8 cellular contexts compared by ENCODE assay signal in genomic region chr11:11849127-11849746, GRCh38. TPM values are rescaled to one million over a fixed set of nuclear protein-coding genes. Genes with fewer than 3 reads are reported as not detected.
DNase-seq lines count a peak whose midpoint lies in the region; ATAC-seq and TF ChIP-seq lines count a peak whose summit lies in the region.

No MANE protein-coding gene starts in this region.

- BruUV-seq in OCI-LY7 (replicated peaks; lab: Mats Ljungman, UMichigan): no TSS peak

- H3K4me2 ChIP-seq in OCI-LY7 (ENCODE audit: low read length): peak overlapping the region; percentile 27; the same call in 1 of the 2 replicates

- H2AFZ ChIP-seq in OCI-LY7 (ENCODE audit: low read length): no peak overlapping the region

- WGBS in aorta, 2 donors: 50 to 51% methylated on average over 3 of the region's 3 CpGs

- H3K27ac ChIP-seq in OCI-LY7 (ENCODE audit: low read depth, low read length, poor library complexity, severe bottlenecking) (no peak overlapping the region), aorta (ENCODE audit: low read depth in 1 of 2, low read length in 2 of 2) (peak overlapping the region in 1 of 2 donors; percentile 33)

- TF ChIP-seq CTCF in OCI-LY7 (conservative IDR thresholded peaks at IDR 0.05; ENCODE audit: low read length) (peak; percentile 92), fibroblast of villous mesenchyme (IDR thresholded peaks at IDR 0.05; ENCODE audit: insufficient read depth, low read depth, low read length) (peak; percentile 74)

- H3K27me3 ChIP-seq in aorta (ENCODE audit: control insufficient read depth in 1 of 2, insufficient read depth in 2 of 2, low read length in 1 of 2): no peaks in the 10 kb centered on the region

- ATAC-seq in GM19467 (IDR thresholded peaks at IDR 0.05; ENCODE audit: unreplicated experiment) (peak; percentile 60), HG03571 (IDR thresholded peaks at IDR 0.05; ENCODE audit: unreplicated experiment) (peak; percentile 72), aorta (ENCODE audit: low FRiP score) (peak; percentile 72)

- POLR2A ChIA-PET in OCI-LY7 (lab: Charles Lee): interaction anchor here (0.6 to 0.7 kb wide), 2 partner anchors 18 to 50 kb away, joined by 3 to 4 read pairs; no protein-coding TSS in a partner anchor

- H3K36me3 ChIP-seq in OCI-LY7 (ENCODE audit: insufficient read depth, low read length) (peaks cover 4% of the 10 kb centered on the region; the same call in 1 of the 2 replicates), aorta (ENCODE audit: control insufficient read depth in 1 of 2, insufficient read depth in 2 of 2, low read length in 1 of 2) (no peaks in the 10 kb centered on the region)

- intact Hi-C loops in OCI-LY7 (cut with micrococcal nuclease; ENCODE audit: unreplicated experiment): loop anchor here (2.0 kb wide), 1 partner anchor 50 kb away; no protein-coding TSS in a partner anchor
- intact Hi-C loops in posterior cingulate gyrus (cut with DNase I): loop anchor here (2.0 kb wide), 1 partner anchor 50 kb away; no protein-coding TSS in a partner anchor
- intact Hi-C loops in aorta (cut with DNase I): loop anchor here in 1 of 2 donors (10.0 kb wide), 1 partner anchor 66 kb away; no protein-coding TSS in a partner anchor

- DNase-seq in DMS153 treated with DMSO at 0.1 percent for 48 hours (lab: John Stamatoyannopoulos, UW; ENCODE audit: unreplicated experiment) (peak; percentile 29), OCI-LY7 (ENCODE audit: low spot score) (peak; percentile 74), fibroblast of villous mesenchyme (ENCODE audit: low read depth) (peak; percentile 76), posterior cingulate gyrus (peak in 6 of 10 donors; percentile 16 to 87 (median 32)), aorta (no peak)
- peak; percentile 61 to 71 for DNase-seq in activated T-cell treated with anti-CD3 and anti-CD28 coated beads, Interleukin-2, amount 50 U/mL, for 48 hours

- peaks cover 29% of the 10 kb centered on the region for H3K4me1 ChIP-seq in OCI-LY7 (ENCODE audit: insufficient read depth, low read length, poor library complexity, severe bottlenecking)
- peaks cover 5 to 9% of the 10 kb centered on the region in 2 donors for H3K4me1 ChIP-seq in aorta (ENCODE audit: control insufficient read depth in 1 of 2, insufficient read depth in 2 of 2, low read length in 2 of 2)

- H4K20me1 ChIP-seq in OCI-LY7 (ENCODE audit: insufficient read depth, low read length): peaks cover 49% of the 10 kb centered on the region

- CTCF ChIA-PET in OCI-LY7 (lab: Charles Lee; ENCODE audit: unreplicated experiment): no interaction called here

- H3K9me3 ChIP-seq in OCI-LY7 (ENCODE audit: low read length) (no peaks in the 10 kb centered on the region), aorta (ENCODE audit: control insufficient read depth, low read length) (no peaks in the 10 kb centered on the region)

- H3K79me2 ChIP-seq in OCI-LY7 (ENCODE audit: insufficient read depth, low read depth, low read length): peaks cover 100% of the 10 kb centered on the region

- H3K9me2 ChIP-seq in OCI-LY7 (ENCODE audit: insufficient read depth, low read length): no peaks in the 10 kb centered on the region

- H3K4me3 ChIP-seq in OCI-LY7 (ENCODE audit: low read depth, low read length, poor library complexity, severe bottlenecking): no peak overlapping the region
- no peak overlapping the region for H3K4me3 ChIP-seq in fibroblast of villous mesenchyme (ENCODE audit: low read depth, low read length)
- no peak overlapping the region for H3K4me3 ChIP-seq in aorta (ENCODE audit: low read length in 2 of 2)

RNA-seq across cellular contexts. Expression of gene USP47, which starts 7.5 kb away (rescaled TPM):
- total RNA-seq in OCI-LY7 (2014; rRNA removed; shearing (Covaris generic)): 35.2 and 44.1 TPM in 2 replicates
- total RNA-seq in OCI-LY7 (2022) (39.4 and 42.2 TPM in 2 replicates), fibroblast of villous mesenchyme (93.4 and 116 TPM in 2 replicates), aorta (10 to 100 TPM; 58.7 to 74.9 TPM)
- polyA plus RNA-seq in aorta: 10 to 100 TPM; 23.2 to 31.6 TPM

Comparison
In these comparisons a context has a peak if more than half of its experiments do, and no peak if none do; other contexts are left out.
1. DNase-seq: peak in DMS153 treated with DMSO at 0.1 percent for 48 hours (single experiment), OCI-LY7 (single experiment), activated T-cell treated with anti-CD3 and anti-CD28 coated beads, Interleukin-2, amount 50 U/mL, for 48 hours (2 of 2), fibroblast of villous mesenchyme (single experiment) and posterior cingulate gyrus (6 of 10); none in aorta (0 of 2).
2. Peak in every context shown above with its lines, with median percentiles within 50 percentile points of each other: ATAC-seq.